In the genomic region with DNA sequence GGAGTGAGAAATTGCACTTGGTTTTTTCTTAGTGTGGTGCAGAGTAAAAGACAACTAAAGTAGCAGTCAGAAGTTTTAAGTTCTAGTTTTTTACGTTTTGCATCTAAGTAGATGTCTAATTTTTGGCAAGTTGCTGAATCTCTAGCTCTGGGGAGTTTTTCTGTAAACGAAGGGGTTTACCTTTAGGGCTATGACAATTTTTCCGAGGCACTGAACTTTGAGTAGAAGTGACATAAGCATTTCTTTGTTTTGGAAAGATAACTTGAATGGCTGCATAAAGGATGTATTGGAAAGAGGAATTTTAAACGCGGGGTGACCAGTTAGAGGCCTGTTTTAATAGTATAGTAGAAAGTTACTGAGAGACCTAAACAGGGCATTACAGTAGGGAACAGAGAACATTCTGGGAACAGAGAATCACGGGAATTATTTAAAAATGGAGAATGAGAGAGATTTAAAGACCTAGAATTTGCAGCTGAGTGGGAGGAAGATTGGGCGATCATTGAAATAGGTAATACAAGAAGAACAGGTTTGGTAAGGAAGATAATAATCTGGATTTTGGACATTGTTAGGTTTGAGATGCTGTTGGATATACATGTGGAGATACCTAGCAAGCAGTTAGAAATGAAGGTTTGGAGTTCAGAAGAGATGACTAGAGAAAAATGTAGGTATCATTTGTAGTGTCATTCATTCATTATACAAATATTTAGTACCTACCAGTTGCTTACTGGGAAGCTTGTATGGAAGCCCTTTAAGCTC, we compare ENCODE assay signal across 8 cellular contexts. TPM values are rescaled to one million over a fixed set of nuclear protein-coding genes. Genes with fewer than 3 reads are reported as not detected.
A peak's percentile ranks its signal among the peaks of the same experiment; 100 is the strongest.
DNase-seq lines count a peak whose midpoint lies in the region; ATAC-seq lines count a peak whose summit lies in the region.

No MANE protein-coding gene starts in this region.

- no peaks in the 10 kb centered on the region for H3K9me3 Mint-ChIP-seq in CD8-positive, alpha-beta memory T cell

- no peaks in the 10 kb centered on the region for H3K27me3 Mint-ChIP-seq in CD8-positive, alpha-beta memory T cell

- peak in 1 of 5 donors; percentile 23 for DNase-seq in CD8-positive, alpha-beta memory T cell
- DNase-seq in NAMALWA (ENCODE audit: low spot score) (peak; percentile 1), A172 (ENCODE audit: low spot score) (no peak), retina (no peak)

- H3K36me3 Mint-ChIP-seq in CD8-positive, alpha-beta memory T cell: peaks cover 0 to 24% (median 3%) of the 10 kb centered on the region in 3 donors

- H3K27ac ChIP-seq in CD8-positive, alpha-beta memory T cell (ENCODE audit: low read depth, low read length): peak overlapping the region; percentile 92
- H3K27ac ChIP-seq in duodenal mucosa (ENCODE audit: low read depth, low read length): no peak overlapping the region

- ATAC-seq in HG03432 (IDR thresholded peaks at IDR 0.05; ENCODE audit: unreplicated experiment) (no peak), GM21717 (IDR thresholded peaks at IDR 0.05; ENCODE audit: unreplicated experiment) (no peak)

- peak overlapping the region; percentile 86 for H3K4me3 ChIP-seq in CD8-positive, alpha-beta memory T cell (ENCODE audit: low read length)
- H3K4me3 ChIP-seq in duodenal mucosa (ENCODE audit: low read depth in 1 of 2, low read length in 2 of 2) (peak overlapping the region; percentile 87 to 93), neuron (ENCODE audit: low read length) (peak overlapping the region; percentile 74)

- H3K4me3 Mint-ChIP-seq in CD8-positive, alpha-beta memory T cell: peak overlapping the region; percentile 91 to 99 (median 96)

- peak overlapping the region; percentile 87 to 99 (median 98) for H3K27ac Mint-ChIP-seq in CD8-positive, alpha-beta memory T cell

- H3K9me3 ChIP-seq in CD8-positive, alpha-beta memory T cell (ENCODE audit: low read length): no peaks in the 10 kb centered on the region
- H3K9me3 ChIP-seq in duodenal mucosa (ENCODE audit: control insufficient read depth in 1 of 2, low read length in 2 of 2): no peaks in the 10 kb centered on the region
- H3K9me3 ChIP-seq in neuron (ENCODE audit: low read length): no peaks in the 10 kb centered on the region

- CTCF ChIA-PET in CD8-positive, alpha-beta memory T cell (lab: Charles Lee): interaction anchor here (1.1 kb wide), 1 partner anchor 101 kb away, joined by 3 read pairs; no protein-coding TSS in a partner anchor

- peaks cover 3% of the 10 kb centered on the region for H3K36me3 ChIP-seq in CD8-positive, alpha-beta memory T cell (ENCODE audit: insufficient read depth, low read length)
- H3K36me3 ChIP-seq in duodenal mucosa (ENCODE audit: control insufficient read depth in 1 of 2, insufficient read depth in 2 of 2, low read length in 2 of 2) (peaks cover 0 to 5% of the 10 kb centered on the region in 2 donors), neuron (ENCODE audit: insufficient read depth, low read length) (peaks cover 6% of the 10 kb centered on the region)

- H3K9ac ChIP-seq in duodenal mucosa (ENCODE audit: low read depth in 1 of 2, low read length in 2 of 2): peak overlapping the region; percentile 95 to 98

- H3K27me3 ChIP-seq in CD8-positive, alpha-beta memory T cell (ENCODE audit: insufficient read depth, low read length, poor library complexity, severe bottlenecking): no peaks in the 10 kb centered on the region
- H3K27me3 ChIP-seq in duodenal mucosa (ENCODE audit: control insufficient read depth in 1 of 2, insufficient read depth in 2 of 2, low read length in 2 of 2): no peaks in the 10 kb centered on the region
- H3K27me3 ChIP-seq in neuron (ENCODE audit: insufficient read depth, low read length): no peaks in the 10 kb centered on the region

- H3K4me1 ChIP-seq in CD8-positive, alpha-beta memory T cell (ENCODE audit: insufficient read depth, low read length): peaks cover 30% of the 10 kb centered on the region
- H3K4me1 ChIP-seq in duodenal mucosa (ENCODE audit: control insufficient read depth in 1 of 2, insufficient read depth in 2 of 2, low read length in 2 of 2) (peaks cover 14 to 29% of the 10 kb centered on the region in 2 donors), neuron (ENCODE audit: insufficient read depth, low read length) (peaks cover 19% of the 10 kb centered on the region)

- H3K4me1 Mint-ChIP-seq in CD8-positive, alpha-beta memory T cell: peaks cover 44 to 66% (median 62%) of the 10 kb centered on the region in 3 donors

- POLR2A ChIA-PET in CD8-positive, alpha-beta memory T cell (lab: Charles Lee): interaction anchor here (1.7 kb wide), 1 partner anchor 102 kb away, joined by 11 read pairs; no protein-coding TSS in a partner anchor

- no peak overlapping the region for H2AFZ ChIP-seq in neuron (ENCODE audit: low read depth, low read length)

RNA-seq across cellular contexts. Expression of a gene that starts 1.2 kb away (rescaled TPM):
- 10 to 100 TPM; 65.2 to 72.4 TPM for total RNA-seq in CD8-positive, alpha-beta memory T cell
- 76.4 TPM for polyA plus RNA-seq in CD8-positive, alpha-beta memory T cell
- total RNA-seq in A172 (2014; rRNA removed; shearing (Covaris generic)): 46.6 and 52.7 TPM in 2 replicates

RNA-seq across cellular contexts. Expression of a gene that starts 36.3 kb away (rescaled TPM):
- 1 to 10 TPM; 3.3 to 4.2 TPM for total RNA-seq in CD8-positive, alpha-beta memory T cell
- 3.0 TPM for polyA plus RNA-seq in CD8-positive, alpha-beta memory T cell
- 6.1 and 6.2 TPM in 2 replicates for total RNA-seq in A172 (2014; rRNA removed; shearing (Covaris generic))
